8 cellular contexts compared by ENCODE assay signal in the genomic region with DNA sequence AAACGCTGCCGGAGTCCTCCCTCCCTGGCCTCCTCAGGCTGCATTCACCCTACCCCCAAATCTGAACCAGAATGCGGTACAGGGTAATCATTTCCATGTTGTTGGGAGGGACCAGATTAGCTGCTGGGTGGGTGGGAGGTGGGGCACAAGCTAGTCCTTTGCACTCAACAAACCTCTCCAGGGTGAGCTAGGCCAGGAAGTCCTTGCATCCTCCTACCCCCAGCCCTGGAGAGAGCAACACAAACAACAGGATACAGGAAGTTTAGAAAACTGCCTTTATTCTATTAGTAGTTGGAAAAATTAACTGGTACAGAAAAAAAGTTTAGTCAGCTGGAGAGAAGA. TPM values are rescaled to one million over a fixed set of nuclear protein-coding genes. Genes with fewer than 3 reads are reported as not detected.
DNase-seq lines count a peak whose midpoint lies in the region; ATAC-seq, FAIRE-seq and TF ChIP-seq lines count a peak whose summit lies in the region.

No MANE protein-coding gene starts in this region.

- H3K4me3 ChIP-seq in HUES64 (ENCODE audit: low read length), result peak overlapping the region; percentile 100
- peak overlapping the region; percentile 68 for H3K4me3 ChIP-seq in bronchial epithelial cell (ENCODE audit: low read depth, low read length)
- peak overlapping the region; percentile 28 for H3K4me3 ChIP-seq in mucosa of stomach (ENCODE audit: low read length)

- WGBS in HUES64, result 70% methylated on average over 2 of the region's 3 CpGs

- peak; percentile 5 for ATAC-seq in GM18867 (IDR thresholded peaks at IDR 0.05; ENCODE audit: unreplicated experiment)
- no peak for ATAC-seq in HG02870 (IDR thresholded peaks at IDR 0.05; ENCODE audit: unreplicated experiment)

- no peak for TF ChIP-seq CTCF in bronchial epithelial cell (IDR thresholded peaks at IDR 0.05; ENCODE audit: insufficient read depth, low read length, severe bottlenecking)

- peak overlapping the region; percentile 98 for H3K27ac ChIP-seq in HUES64 (ENCODE audit: low read depth, low read length)

- H3K9me3 ChIP-seq in HUES64 (ENCODE audit: insufficient read depth, low read depth, low read length) (no peaks in the 10 kb centered on the region), mucosa of stomach (ENCODE audit: control insufficient read depth, low read length) (no peaks in the 10 kb centered on the region)

- peaks cover 60% of the 10 kb centered on the region for H3K36me3 ChIP-seq in HUES64 (ENCODE audit: insufficient read depth, low read length)
- H3K36me3 ChIP-seq in bronchial epithelial cell (ENCODE audit: control insufficient read depth, insufficient read depth, low read length), result peaks cover 20% of the 10 kb centered on the region
- peaks cover 6% of the 10 kb centered on the region for H3K36me3 ChIP-seq in mucosa of stomach (ENCODE audit: control insufficient read depth, insufficient read depth, low read length)

- FAIRE-seq in bronchial epithelial cell (lab: Jason Lieb, UNC), result no peak

- H3K4me1 ChIP-seq in HUES64 (ENCODE audit: insufficient read depth, low read length) (peaks cover 16% of the 10 kb centered on the region), mucosa of stomach (ENCODE audit: control insufficient read depth, insufficient read depth, low read length) (peaks cover 17% of the 10 kb centered on the region)

- H3K9ac ChIP-seq in HUES64 (ENCODE audit: low read depth, low read length) (peak overlapping the region; percentile 88), mucosa of stomach (ENCODE audit: low read length) (peak overlapping the region; percentile 65)

- no peaks in the 10 kb centered on the region for H3K27me3 ChIP-seq in HUES64 (ENCODE audit: insufficient read depth, low read length)
- H3K27me3 ChIP-seq in bronchial epithelial cell (ENCODE audit: control insufficient read depth, insufficient read depth, low read length), result no peaks in the 10 kb centered on the region
- H3K27me3 ChIP-seq in mucosa of stomach (ENCODE audit: control insufficient read depth, insufficient read depth, low read length), result no peaks in the 10 kb centered on the region

- DNase-seq in bronchial epithelial cell (ENCODE audit: low read depth) (no peak), hippocampal formation (lab: John Stamatoyannopoulos, UW) (no peak), COLO668 (lab: John Stamatoyannopoulos, UW; ENCODE audit: unreplicated experiment) (no peak), epidermal melanocyte (ENCODE audit: insufficient read length, low spot score) (no peak)

RNA-seq across cellular contexts. Expression of a gene that starts 0.7 kb away (rescaled TPM):
- 199 TPM for polyA plus RNA-seq in HUES64 (2013, experiment 1 of 2)
- polyA plus RNA-seq in HUES64 (2013, experiment 2 of 2), result 185 TPM
- 533 and 633 TPM in 2 replicates for total RNA-seq in bronchial epithelial cell

RNA-seq across cellular contexts. Expression of a gene that starts 19.0 kb away (rescaled TPM):
- polyA plus RNA-seq in HUES64 (2013, experiment 1 of 2), result 14.7 TPM
- 16.9 TPM for polyA plus RNA-seq in HUES64 (2013, experiment 2 of 2)
- total RNA-seq in bronchial epithelial cell, result 25.5 and 28.5 TPM in 2 replicates

RNA-seq across cellular contexts. Expression of a gene that starts 52.9 kb away (rescaled TPM):
- polyA plus RNA-seq in HUES64 (2013, experiment 1 of 2), result 336 TPM
- polyA plus RNA-seq in HUES64 (2013, experiment 2 of 2), result 381 TPM
- total RNA-seq in bronchial epithelial cell, result 300 and 621 TPM in 2 replicates

RNA-seq across cellular contexts. Expression of a gene that starts 53.4 kb away (rescaled TPM):
- 8.5 TPM for polyA plus RNA-seq in HUES64 (2013, experiment 1 of 2)
- 7.0 TPM for polyA plus RNA-seq in HUES64 (2013, experiment 2 of 2)
- 4.5 and 9.1 TPM in 2 replicates for total RNA-seq in bronchial epithelial cell

Comparison
In these comparisons a context has a peak if more than half of its experiments do, and no peak if none do; other contexts are left out.
1. H3K4me3 ChIP-seq: peak in every context shown above with its lines; median percentile 100 in HUES64; 68 in bronchial epithelial cell; 28 in mucosa of stomach.